In genomic region chr3:56960234-56960917, GRCh38 we compare ENCODE assay signal across 19 cellular contexts.
DNase-seq lines count a peak whose midpoint lies in the region; ATAC-seq lines count a peak whose summit lies in the region.
"Had no signal": no experiment of that assay in that cellular context is flagged by ENCODE, and none has a peak within 500 bp of the region (broad histone marks: within the 10 kb centered on the region; RNA-seq: fewer than 3 reads in every experiment).

No MANE protein-coding gene starts in this region.

- H3K27me3 Mint-ChIP-seq in activated CD4-positive, alpha-beta T cell treated with anti-CD3 and anti-CD28 coated beads for 36 hours = no peaks in the 10 kb centered on the region
- no peaks in the 10 kb centered on the region for H3K27me3 Mint-ChIP-seq in dendritic cell treated with granulocyte-macrophage colony-stimulating factor and Interleukin-4, amounts not matched to agents 40 ng/mL and 50 ng/mL, for 4 days

- intact Hi-C loops in activated CD4-positive, alpha-beta T cell treated with anti-CD3 and anti-CD28 coated beads for 36 hours (cut with DNase I, micrococcal nuclease) = no loop called here
- intact Hi-C loops in dendritic cell treated with granulocyte-macrophage colony-stimulating factor and Interleukin-4, amounts not matched to agents 40 ng/mL and 50 ng/mL, for 4 days (cut with micrococcal nuclease) = no loop called here

- POLR2A ChIA-PET in activated CD4-positive, alpha-beta T cell treated with anti-CD3 and anti-CD28 coated beads for 36 hours (lab: Charles Lee) = no interaction called here

- DNase-seq in activated CD4-positive, alpha-beta T cell treated with anti-CD3 and anti-CD28 coated beads for 36 hours = peak; percentile 20
- DNase-seq in activated CD4-positive, alpha-beta T cell treated with anti-CD3 and anti-CD28 coated beads for 1 hour = no peak
- DNase-seq in OCI-M2 (lab: John Stamatoyannopoulos, UW; ENCODE audit: unreplicated experiment) (no peak), ecto neural progenitor cell (ENCODE audit: low spot score) (no peak)
- DNase-seq: 8988T; activated CD8-positive, alpha-beta memory T cell treated with anti-CD3 and anti-CD28 coated beads, Interleukin-2, amount 50 U/mL, for 48 hours; DMS153; effector memory CD4-positive, alpha-beta T cell; heart left ventricle; HFFc6; NCI-H1436; NCI-H446; small intestine; upper lobe of left lung; WERI-Rb-1 had no signal

- H3K27ac Mint-ChIP-seq in activated CD4-positive, alpha-beta T cell treated with anti-CD3 and anti-CD28 coated beads for 36 hours = no peak overlapping the region
- peak overlapping the region; percentile 1 for H3K27ac Mint-ChIP-seq in dendritic cell treated with granulocyte-macrophage colony-stimulating factor and Interleukin-4, amounts not matched to agents 40 ng/mL and 50 ng/mL, for 4 days
- H3K27ac Mint-ChIP-seq: HFFc6 had no signal

- no peak overlapping the region for H3K4me3 Mint-ChIP-seq in activated CD4-positive, alpha-beta T cell treated with anti-CD3 and anti-CD28 coated beads for 36 hours
- H3K4me3 Mint-ChIP-seq in dendritic cell treated with granulocyte-macrophage colony-stimulating factor and Interleukin-4, amounts not matched to agents 40 ng/mL and 50 ng/mL, for 4 days = no peak overlapping the region
- H3K4me3 Mint-ChIP-seq: HFFc6 had no signal

- peaks cover 10% of the 10 kb centered on the region for H3K4me1 Mint-ChIP-seq in activated CD4-positive, alpha-beta T cell treated with anti-CD3 and anti-CD28 coated beads for 36 hours
- H3K4me1 Mint-ChIP-seq in dendritic cell treated with granulocyte-macrophage colony-stimulating factor and Interleukin-4, amounts not matched to agents 40 ng/mL and 50 ng/mL, for 4 days (ENCODE audit: low read depth) = peaks cover 23% of the 10 kb centered on the region

- CTCF ChIA-PET in activated CD4-positive, alpha-beta T cell treated with anti-CD3 and anti-CD28 coated beads for 36 hours (lab: Charles Lee) = interaction anchor here (0.8 to 1.8 kb wide), 4 partner anchors 27 to 266 kb away, joined by 3 to 9 read pairs (median 4); no protein-coding TSS in a partner anchor

- ATAC-seq in activated CD4-positive, alpha-beta T cell treated with anti-CD3 and anti-CD28 coated beads for 36 hours = peak; percentile 83
- peak; percentile 69 for ATAC-seq in GM18867 (IDR thresholded peaks at IDR 0.05; ENCODE audit: unreplicated experiment)
- peak; percentile 83 for ATAC-seq in HG02870 (IDR thresholded peaks at IDR 0.05; ENCODE audit: unreplicated experiment)
- no peak for ATAC-seq in GM18861 (IDR thresholded peaks at IDR 0.05; ENCODE audit: unreplicated experiment)
- ATAC-seq: heart left ventricle had no signal

- no peaks in the 10 kb centered on the region for H3K36me3 Mint-ChIP-seq in activated CD4-positive, alpha-beta T cell treated with anti-CD3 and anti-CD28 coated beads for 36 hours (ENCODE audit: low read depth)
- no peaks in the 10 kb centered on the region for H3K36me3 Mint-ChIP-seq in dendritic cell treated with granulocyte-macrophage colony-stimulating factor and Interleukin-4, amounts not matched to agents 40 ng/mL and 50 ng/mL, for 4 days (ENCODE audit: low read depth)

- H3K9me3 Mint-ChIP-seq in activated CD4-positive, alpha-beta T cell treated with anti-CD3 and anti-CD28 coated beads for 36 hours (ENCODE audit: low read depth) = peaks cover 4% of the 10 kb centered on the region
- peaks cover 9% of the 10 kb centered on the region for H3K9me3 Mint-ChIP-seq in dendritic cell treated with granulocyte-macrophage colony-stimulating factor and Interleukin-4, amounts not matched to agents 40 ng/mL and 50 ng/mL, for 4 days
- H3K9me3 Mint-ChIP-seq: HFFc6 had no signal
